ENCODE assay signal across 8 cellular contexts in genomic region chr5:63125862-63126261, GRCh38.
A peak's percentile ranks its signal among the peaks of the same experiment; 100 is the strongest.
DNase-seq lines count a peak whose midpoint lies in the region; ATAC-seq and TF ChIP-seq lines count a peak whose summit lies in the region.

No MANE protein-coding gene starts in this region.

- WGBS in liver: 7% methylated on average over 2 of the region's 2 CpGs

- H3K4me3 ChIP-seq in WERI-Rb-1 (ENCODE audit: low read depth, low read length) (no peak overlapping the region), liver (ENCODE audit: low read depth in 1 of 3, low read length in 3 of 3) (no peak overlapping the region)

- ATAC-seq in GM21529 (IDR thresholded peaks at IDR 0.05; ENCODE audit: unreplicated experiment): peak; percentile 73

- no peaks in the 10 kb centered on the region for H3K36me3 ChIP-seq in WERI-Rb-1
- H3K36me3 ChIP-seq in liver (ENCODE audit: control insufficient read depth in 4 of 4, insufficient read depth in 3 of 4, low read depth in 1 of 4, low read length in 3 of 4): no peaks in the 10 kb centered on the region

- no peak overlapping the region for H3K27ac ChIP-seq in WERI-Rb-1
- no peak overlapping the region for H3K27ac ChIP-seq in liver (ENCODE audit: low read depth in 1 of 2, low read length in 2 of 2)

- H3K27me3 ChIP-seq in WERI-Rb-1 (ENCODE audit: insufficient read depth, low read depth, severe bottlenecking): no peaks in the 10 kb centered on the region
- no peaks in the 10 kb centered on the region for H3K27me3 ChIP-seq in liver (ENCODE audit: control insufficient read depth in 4 of 4, insufficient read depth in 4 of 4, low read length in 3 of 4)

- DNase-seq in NCI-H146 (lab: John Stamatoyannopoulos, UW) (peak; percentile 1), NCI-H146 treated with DMSO at 0.1 percent for 48 hours (lab: John Stamatoyannopoulos, UW; ENCODE audit: unreplicated experiment) (no peak), HT1080 (ENCODE audit: low read depth) (peak; percentile 73), WERI-Rb-1 (peak; percentile 7), ecto neural progenitor cell (ENCODE audit: low spot score) (no peak)
- DNase-seq in activated CD8-positive, alpha-beta memory T cell treated with anti-CD3 and anti-CD28 coated beads for 24 hours: no peak

- no peaks in the 10 kb centered on the region for H3K4me1 ChIP-seq in liver (ENCODE audit: control insufficient read depth in 4 of 4, insufficient read depth in 4 of 4, low read length in 3 of 4)

- H3K9me3 ChIP-seq in WERI-Rb-1 (ENCODE audit: severe bottlenecking) (no peaks in the 10 kb centered on the region), liver (ENCODE audit: control insufficient read depth in 4 of 4, low read length in 3 of 4) (no peaks in the 10 kb centered on the region)

- no peak overlapping the region for H3K9ac ChIP-seq in liver (ENCODE audit: low read depth in 1 of 2, low read length in 2 of 2)

- TF ChIP-seq CTCF in WERI-Rb-1 (IDR thresholded peaks at IDR 0.05; ENCODE audit: low read depth, low read length): peak; percentile 45
- peak; percentile 59 for TF ChIP-seq CTCF in liver (IDR thresholded peaks at IDR 0.05; ENCODE audit: low read depth, low read length, missing input control)

- peak; percentile 88 to 92 for TF ChIP-seq RAD21 in liver (IDR thresholded peaks at IDR 0.05)

TF ChIP-seq in liver, 16 proteins besides CTCF, POLR2A, EP300 and RAD21:
- peak in 1 of 2 donors; percentile 42 for TF ChIP-seq RXRA (IDR thresholded peaks at IDR 0.05)
- TF ChIP-seq TAF1 (conservative IDR thresholded peaks at IDR 0.05): no peak
- peak; percentile 40 for TF ChIP-seq ATF3 (IDR thresholded peaks at IDR 0.05)

Comparison
In these comparisons a context has a peak if more than half of its experiments do, and no peak if none do; other contexts are left out.
1. DNase-seq: peak in NCI-H146 (single experiment), HT1080 (single experiment) and WERI-Rb-1 (single experiment); none in NCI-H146 treated with DMSO at 0.1 percent for 48 hours (single experiment), ecto neural progenitor cell (single experiment) and activated CD8-positive, alpha-beta memory T cell treated with anti-CD3 and anti-CD28 coated beads for 24 hours (single experiment).